1 cellular context compared by ENCODE assay signal in the genomic region with DNA sequence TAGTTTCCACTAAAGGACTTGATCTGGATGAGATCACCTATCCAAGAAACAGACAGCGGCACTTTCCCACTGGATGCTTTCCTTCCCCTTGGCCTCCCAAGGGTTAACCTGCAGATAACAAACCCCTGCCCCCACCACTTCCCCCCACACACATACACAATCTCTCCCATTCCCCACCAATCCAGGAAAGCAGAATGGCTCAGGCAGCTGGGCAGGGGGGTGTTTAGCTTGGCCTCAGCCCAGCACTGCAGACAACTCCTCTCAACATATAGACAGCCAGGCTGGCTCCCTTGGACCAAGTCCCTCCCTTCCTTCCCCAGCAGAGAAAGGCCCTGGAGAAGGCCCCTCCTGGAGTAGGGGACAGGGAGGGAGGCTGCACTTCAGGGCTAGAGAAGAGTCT.
TF ChIP-seq lines count a peak whose summit lies in the region.

No MANE protein-coding gene starts in this region.

TF ChIP-seq in HEK293, 187 proteins besides CTCF, POLR2A, EP300 and RAD21 (continued from another document and continues in another):
- TF ChIP-seq, protein P1, sequence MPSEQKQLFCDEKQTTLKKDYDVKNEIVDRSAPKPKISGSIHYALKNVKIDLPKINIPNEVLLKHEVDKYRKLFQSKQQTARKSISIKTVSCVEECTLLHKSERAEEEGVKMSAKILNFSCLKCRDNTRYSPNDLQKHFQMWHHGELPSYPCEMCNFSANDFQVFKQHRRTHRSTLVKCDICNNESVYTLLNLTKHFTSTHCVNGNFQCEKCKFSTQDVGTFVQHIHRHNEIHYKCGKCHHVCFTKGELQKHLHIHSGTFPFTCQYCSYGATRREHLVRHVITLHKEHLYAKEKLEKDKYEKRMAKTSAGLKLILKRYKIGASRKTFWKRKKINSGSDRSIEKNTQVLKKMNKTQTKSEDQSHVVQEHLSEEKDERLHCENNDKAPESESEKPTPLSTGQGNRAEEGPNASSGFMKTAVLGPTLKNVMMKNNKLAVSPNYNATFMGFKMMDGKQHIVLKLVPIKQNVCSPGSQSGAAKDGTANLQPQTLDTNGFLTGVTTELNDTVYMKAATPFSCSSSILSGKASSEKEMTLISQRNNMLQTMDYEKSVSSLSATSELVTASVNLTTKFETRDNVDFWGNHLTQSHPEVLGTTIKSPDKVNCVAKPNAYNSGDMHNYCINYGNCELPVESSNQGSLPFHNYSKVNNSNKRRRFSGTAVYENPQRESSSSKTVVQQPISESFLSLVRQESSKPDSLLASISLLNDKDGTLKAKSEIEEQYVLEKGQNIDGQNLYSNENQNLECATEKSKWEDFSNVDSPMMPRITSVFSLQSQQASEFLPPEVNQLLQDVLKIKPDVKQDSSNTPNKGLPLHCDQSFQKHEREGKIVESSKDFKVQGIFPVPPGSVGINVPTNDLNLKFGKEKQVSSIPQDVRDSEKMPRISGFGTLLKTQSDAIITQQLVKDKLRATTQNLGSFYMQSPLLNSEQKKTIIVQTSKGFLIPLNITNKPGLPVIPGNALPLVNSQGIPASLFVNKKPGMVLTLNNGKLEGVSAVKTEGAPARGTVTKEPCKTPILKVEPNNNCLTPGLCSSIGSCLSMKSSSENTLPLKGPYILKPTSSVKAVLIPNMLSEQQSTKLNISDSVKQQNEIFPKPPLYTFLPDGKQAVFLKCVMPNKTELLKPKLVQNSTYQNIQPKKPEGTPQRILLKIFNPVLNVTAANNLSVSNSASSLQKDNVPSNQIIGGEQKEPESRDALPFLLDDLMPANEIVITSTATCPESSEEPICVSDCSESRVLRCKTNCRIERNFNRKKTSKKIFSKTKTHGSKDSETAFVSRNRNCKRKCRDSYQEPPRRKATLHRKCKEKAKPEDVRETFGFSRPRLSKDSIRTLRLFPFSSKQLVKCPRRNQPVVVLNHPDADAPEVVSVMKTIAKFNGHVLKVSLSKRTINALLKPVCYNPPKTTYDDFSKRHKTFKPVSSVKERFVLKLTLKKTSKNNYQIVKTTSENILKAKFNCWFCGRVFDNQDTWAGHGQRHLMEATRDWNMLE (tag by site-specific recombination; conservative IDR thresholded peaks at IDR 0.05; ENCODE audit: low read depth) = no peak
- TF ChIP-seq, protein P2, sequence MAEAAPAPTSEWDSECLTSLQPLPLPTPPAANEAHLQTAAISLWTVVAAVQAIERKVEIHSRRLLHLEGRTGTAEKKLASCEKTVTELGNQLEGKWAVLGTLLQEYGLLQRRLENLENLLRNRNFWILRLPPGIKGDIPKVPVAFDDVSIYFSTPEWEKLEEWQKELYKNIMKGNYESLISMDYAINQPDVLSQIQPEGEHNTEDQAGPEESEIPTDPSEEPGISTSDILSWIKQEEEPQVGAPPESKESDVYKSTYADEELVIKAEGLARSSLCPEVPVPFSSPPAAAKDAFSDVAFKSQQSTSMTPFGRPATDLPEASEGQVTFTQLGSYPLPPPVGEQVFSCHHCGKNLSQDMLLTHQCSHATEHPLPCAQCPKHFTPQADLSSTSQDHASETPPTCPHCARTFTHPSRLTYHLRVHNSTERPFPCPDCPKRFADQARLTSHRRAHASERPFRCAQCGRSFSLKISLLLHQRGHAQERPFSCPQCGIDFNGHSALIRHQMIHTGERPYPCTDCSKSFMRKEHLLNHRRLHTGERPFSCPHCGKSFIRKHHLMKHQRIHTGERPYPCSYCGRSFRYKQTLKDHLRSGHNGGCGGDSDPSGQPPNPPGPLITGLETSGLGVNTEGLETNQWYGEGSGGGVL (tag by site-specific recombination; IDR thresholded peaks at IDR 0.05) = peak; percentile 99
- TF ChIP-seq, protein P3, sequence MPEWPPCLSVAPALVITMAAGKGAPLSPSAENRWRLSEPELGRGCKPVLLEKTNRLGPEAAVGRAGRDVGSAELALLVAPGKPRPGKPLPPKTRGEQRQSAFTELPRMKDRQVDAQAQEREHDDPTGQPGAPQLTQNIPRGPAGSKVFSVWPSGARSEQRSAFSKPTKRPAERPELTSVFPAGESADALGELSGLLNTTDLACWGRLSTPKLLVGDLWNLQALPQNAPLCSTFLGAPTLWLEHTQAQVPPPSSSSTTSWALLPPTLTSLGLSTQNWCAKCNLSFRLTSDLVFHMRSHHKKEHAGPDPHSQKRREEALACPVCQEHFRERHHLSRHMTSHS (tag by site-specific recombination; IDR thresholded peaks at IDR 0.05) = no peak
- TF ChIP-seq, protein P4, sequence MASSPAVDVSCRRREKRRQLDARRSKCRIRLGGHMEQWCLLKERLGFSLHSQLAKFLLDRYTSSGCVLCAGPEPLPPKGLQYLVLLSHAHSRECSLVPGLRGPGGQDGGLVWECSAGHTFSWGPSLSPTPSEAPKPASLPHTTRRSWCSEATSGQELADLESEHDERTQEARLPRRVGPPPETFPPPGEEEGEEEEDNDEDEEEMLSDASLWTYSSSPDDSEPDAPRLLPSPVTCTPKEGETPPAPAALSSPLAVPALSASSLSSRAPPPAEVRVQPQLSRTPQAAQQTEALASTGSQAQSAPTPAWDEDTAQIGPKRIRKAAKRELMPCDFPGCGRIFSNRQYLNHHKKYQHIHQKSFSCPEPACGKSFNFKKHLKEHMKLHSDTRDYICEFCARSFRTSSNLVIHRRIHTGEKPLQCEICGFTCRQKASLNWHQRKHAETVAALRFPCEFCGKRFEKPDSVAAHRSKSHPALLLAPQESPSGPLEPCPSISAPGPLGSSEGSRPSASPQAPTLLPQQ (tag by site-specific recombination; IDR thresholded peaks at IDR 0.05) = peak; percentile 68; the same call in 1 of the 2 replicates
- TF ChIP-seq, protein P5, sequence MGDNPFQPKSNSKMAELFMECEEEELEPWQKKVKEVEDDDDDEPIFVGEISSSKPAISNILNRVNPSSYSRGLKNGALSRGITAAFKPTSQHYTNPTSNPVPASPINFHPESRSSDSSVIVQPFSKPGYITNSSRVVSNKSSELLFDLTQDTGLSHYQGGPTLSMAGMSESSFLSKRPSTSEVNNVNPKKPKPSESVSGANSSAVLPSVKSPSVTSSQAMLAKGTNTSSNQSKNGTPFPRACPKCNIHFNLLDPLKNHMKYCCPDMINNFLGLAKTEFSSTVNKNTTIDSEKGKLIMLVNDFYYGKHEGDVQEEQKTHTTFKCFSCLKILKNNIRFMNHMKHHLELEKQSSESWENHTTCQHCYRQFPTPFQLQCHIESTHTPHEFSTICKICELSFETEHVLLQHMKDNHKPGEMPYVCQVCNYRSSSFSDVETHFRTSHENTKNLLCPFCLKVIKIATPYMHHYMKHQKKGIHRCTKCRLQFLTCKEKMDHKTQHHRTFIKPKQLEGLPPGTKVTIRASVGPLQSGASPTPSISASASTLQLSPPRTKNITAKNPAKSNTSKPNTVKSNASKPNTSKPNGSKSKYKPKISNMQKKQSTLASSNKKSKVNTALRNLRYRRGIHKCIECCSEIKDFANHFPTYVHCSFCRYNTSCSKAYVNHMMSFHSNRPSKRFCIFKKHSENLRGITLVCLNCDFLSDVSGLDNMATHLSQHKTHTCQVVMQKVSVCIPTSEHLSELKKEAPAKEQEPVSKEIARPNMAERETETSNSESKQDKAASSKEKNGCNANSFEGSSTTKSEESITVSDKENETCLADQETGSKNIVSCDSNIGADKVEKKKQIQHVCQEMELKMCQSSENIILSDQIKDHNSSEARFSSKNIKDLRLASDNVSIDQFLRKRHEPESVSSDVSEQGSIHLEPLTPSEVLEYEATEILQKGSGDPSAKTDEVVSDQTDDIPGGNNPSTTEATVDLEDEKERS (tag by site-specific recombination; IDR thresholded peaks at IDR 0.05) = no peak
- TF ChIP-seq ZNF366 (tag by site-specific recombination; conservative IDR thresholded peaks at IDR 0.05) (no peak), ZNF223 (tag by site-specific recombination; IDR thresholded peaks at IDR 0.05) (no peak), KLF1 (tag by site-specific recombination; IDR thresholded peaks at IDR 0.05) (no peak), FEZF1 (tag by site-specific recombination; IDR thresholded peaks at IDR 0.05) (no peak), ZNF174 (tag by site-specific recombination; IDR thresholded peaks at IDR 0.05) (no peak), ZNF423 (tag by site-specific recombination; IDR thresholded peaks at IDR 0.05) (no peak), ZNF324 (tag by site-specific recombination; IDR thresholded peaks at IDR 0.05) (no peak), MZF1 (tag by site-specific recombination; IDR thresholded peaks at IDR 0.05; ENCODE audit: borderline replicate concordance) (0 out of 2 replicates have a peak, but pooled peaks have one; percentile 56), ZNF155 (tag by site-specific recombination; IDR thresholded peaks at IDR 0.05) (no peak), BCL11A (tag by site-specific recombination; IDR thresholded peaks at IDR 0.05; ENCODE audit: low read depth) (no peak), ZNF132 (tag by site-specific recombination; IDR thresholded peaks at IDR 0.05; ENCODE audit: borderline replicate concordance) (no peak), GFI1B (tag by site-specific recombination; IDR thresholded peaks at IDR 0.05) (no peak), ZNF677 (tag by site-specific recombination; IDR thresholded peaks at IDR 0.05) (no peak), ZNF433 (tag by site-specific recombination; IDR thresholded peaks at IDR 0.05; ENCODE audit: low read depth) (no peak), GLIS2 (tag by site-specific recombination; IDR thresholded peaks at IDR 0.05) (0 out of 2 replicates have a peak, but pooled peaks have one; percentile 21), ZNF394 (tag by site-specific recombination; IDR thresholded peaks at IDR 0.05; ENCODE audit: borderline replicate concordance) (no peak)
- TF ChIP-seq, protein P6, sequence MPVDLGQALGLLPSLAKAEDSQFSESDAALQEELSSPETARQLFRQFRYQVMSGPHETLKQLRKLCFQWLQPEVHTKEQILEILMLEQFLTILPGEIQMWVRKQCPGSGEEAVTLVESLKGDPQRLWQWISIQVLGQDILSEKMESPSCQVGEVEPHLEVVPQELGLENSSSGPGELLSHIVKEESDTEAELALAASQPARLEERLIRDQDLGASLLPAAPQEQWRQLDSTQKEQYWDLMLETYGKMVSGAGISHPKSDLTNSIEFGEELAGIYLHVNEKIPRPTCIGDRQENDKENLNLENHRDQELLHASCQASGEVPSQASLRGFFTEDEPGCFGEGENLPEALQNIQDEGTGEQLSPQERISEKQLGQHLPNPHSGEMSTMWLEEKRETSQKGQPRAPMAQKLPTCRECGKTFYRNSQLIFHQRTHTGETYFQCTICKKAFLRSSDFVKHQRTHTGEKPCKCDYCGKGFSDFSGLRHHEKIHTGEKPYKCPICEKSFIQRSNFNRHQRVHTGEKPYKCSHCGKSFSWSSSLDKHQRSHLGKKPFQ (tag by site-specific recombination; IDR thresholded peaks at IDR 0.05) = no peak
- TF ChIP-seq, protein P7, sequence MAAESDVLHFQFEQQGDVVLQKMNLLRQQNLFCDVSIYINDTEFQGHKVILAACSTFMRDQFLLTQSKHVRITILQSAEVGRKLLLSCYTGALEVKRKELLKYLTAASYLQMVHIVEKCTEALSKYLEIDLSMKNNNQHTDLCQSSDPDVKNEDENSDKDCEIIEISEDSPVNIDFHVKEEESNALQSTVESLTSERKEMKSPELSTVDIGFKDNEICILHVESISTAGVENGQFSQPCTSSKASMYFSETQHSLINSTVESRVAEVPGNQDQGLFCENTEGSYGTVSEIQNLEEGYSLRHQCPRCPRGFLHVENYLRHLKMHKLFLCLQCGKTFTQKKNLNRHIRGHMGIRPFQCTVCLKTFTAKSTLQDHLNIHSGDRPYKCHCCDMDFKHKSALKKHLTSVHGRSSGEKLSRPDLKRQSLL (tag by site-specific recombination; IDR thresholded peaks at IDR 0.05) = no peak
- TF ChIP-seq, protein P8, sequence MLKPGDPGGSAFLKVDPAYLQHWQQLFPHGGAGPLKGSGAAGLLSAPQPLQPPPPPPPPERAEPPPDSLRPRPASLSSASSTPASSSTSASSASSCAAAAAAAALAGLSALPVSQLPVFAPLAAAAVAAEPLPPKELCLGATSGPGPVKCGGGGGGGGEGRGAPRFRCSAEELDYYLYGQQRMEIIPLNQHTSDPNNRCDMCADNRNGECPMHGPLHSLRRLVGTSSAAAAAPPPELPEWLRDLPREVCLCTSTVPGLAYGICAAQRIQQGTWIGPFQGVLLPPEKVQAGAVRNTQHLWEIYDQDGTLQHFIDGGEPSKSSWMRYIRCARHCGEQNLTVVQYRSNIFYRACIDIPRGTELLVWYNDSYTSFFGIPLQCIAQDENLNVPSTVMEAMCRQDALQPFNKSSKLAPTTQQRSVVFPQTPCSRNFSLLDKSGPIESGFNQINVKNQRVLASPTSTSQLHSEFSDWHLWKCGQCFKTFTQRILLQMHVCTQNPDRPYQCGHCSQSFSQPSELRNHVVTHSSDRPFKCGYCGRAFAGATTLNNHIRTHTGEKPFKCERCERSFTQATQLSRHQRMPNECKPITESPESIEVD (tag by site-specific recombination; IDR thresholded peaks at IDR 0.05) = no peak
- TF ChIP-seq, protein P9, sequence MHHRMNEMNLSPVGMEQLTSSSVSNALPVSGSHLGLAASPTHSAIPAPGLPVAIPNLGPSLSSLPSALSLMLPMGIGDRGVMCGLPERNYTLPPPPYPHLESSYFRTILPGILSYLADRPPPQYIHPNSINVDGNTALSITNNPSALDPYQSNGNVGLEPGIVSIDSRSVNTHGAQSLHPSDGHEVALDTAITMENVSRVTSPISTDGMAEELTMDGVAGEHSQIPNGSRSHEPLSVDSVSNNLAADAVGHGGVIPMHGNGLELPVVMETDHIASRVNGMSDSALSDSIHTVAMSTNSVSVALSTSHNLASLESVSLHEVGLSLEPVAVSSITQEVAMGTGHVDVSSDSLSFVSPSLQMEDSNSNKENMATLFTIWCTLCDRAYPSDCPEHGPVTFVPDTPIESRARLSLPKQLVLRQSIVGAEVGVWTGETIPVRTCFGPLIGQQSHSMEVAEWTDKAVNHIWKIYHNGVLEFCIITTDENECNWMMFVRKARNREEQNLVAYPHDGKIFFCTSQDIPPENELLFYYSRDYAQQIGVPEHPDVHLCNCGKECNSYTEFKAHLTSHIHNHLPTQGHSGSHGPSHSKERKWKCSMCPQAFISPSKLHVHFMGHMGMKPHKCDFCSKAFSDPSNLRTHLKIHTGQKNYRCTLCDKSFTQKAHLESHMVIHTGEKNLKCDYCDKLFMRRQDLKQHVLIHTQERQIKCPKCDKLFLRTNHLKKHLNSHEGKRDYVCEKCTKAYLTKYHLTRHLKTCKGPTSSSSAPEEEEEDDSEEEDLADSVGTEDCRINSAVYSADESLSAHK (tag by site-specific recombination; IDR thresholded peaks at IDR 0.05) = no peak
- TF ChIP-seq, protein P10, sequence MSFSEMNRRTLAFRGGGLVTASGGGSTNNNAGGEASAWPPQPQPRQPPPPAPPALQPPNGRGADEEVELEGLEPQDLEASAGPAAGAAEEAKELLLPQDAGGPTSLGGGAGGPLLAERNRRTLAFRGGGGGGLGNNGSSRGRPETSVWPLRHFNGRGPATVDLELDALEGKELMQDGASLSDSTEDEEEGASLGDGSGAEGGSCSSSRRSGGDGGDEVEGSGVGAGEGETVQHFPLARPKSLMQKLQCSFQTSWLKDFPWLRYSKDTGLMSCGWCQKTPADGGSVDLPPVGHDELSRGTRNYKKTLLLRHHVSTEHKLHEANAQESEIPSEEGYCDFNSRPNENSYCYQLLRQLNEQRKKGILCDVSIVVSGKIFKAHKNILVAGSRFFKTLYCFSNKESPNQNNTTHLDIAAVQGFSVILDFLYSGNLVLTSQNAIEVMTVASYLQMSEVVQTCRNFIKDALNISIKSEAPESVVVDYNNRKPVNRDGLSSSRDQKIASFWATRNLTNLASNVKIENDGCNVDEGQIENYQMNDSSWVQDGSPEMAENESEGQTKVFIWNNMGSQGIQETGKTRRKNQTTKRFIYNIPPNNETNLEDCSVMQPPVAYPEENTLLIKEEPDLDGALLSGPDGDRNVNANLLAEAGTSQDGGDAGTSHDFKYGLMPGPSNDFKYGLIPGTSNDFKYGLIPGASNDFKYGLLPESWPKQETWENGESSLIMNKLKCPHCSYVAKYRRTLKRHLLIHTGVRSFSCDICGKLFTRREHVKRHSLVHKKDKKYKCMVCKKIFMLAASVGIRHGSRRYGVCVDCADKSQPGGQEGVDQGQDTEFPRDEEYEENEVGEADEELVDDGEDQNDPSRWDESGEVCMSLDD (tag by site-specific recombination; IDR thresholded peaks at IDR 0.05) = no peak
